1 cellular context compared by ENCODE assay signal in genomic region chr4:48722509-48723446, GRCh38.
TF ChIP-seq lines count a peak whose summit lies in the region.

No MANE protein-coding gene starts in this region.

TF ChIP-seq in IMR-90, 13 proteins besides CTCF, POLR2A, EP300 and RAD21 (continued from another document):
- no peak for TF ChIP-seq USF2 (IDR thresholded peaks at IDR 0.05; ENCODE audit: low read depth, low read length)
